Comparison of ENCODE assay signal across 8 cellular contexts in genomic region chr3:50620846-50621245, GRCh38. TPM values are rescaled to one million over a fixed set of nuclear protein-coding genes. Genes with fewer than 3 reads are reported as not detected.
DNase-seq lines count a peak whose midpoint lies in the region; ATAC-seq and TF ChIP-seq lines count a peak whose summit lies in the region.
"Had no signal": no experiment of that assay in that cellular context is flagged by ENCODE, and none has a peak within 500 bp of the region (broad histone marks: within the 10 kb centered on the region; RNA-seq: fewer than 3 reads in every experiment).

No MANE protein-coding gene starts in this region.

- peaks cover 73 to 75% of the 10 kb centered on the region in 2 donors for H3K4me1 ChIP-seq in gastrocnemius medialis
- H3K4me1 ChIP-seq in foreskin keratinocyte: peaks cover 30% of the 10 kb centered on the region

- H3K27me3 Mint-ChIP-seq in activated CD4-positive, alpha-beta T cell treated with anti-CD3 and anti-CD28 coated beads for 36 hours: no peaks in the 10 kb centered on the region
- H3K27me3 Mint-ChIP-seq in activated T-helper 1 cell treated with anti-CD3 and anti-CD28 coated beads, Interleukin-12 subunit alpha, Interleukin-12 subunit beta, Interleukin-2, Interleukin-4 antibody, amounts not matched to agents 30 ng/mL and 10 ng/mL and 1 ng/mL, durations not matched to agents 14 hours and 24 hours and 36 hours (ENCODE audit: insufficient read depth): peaks cover 1% of the 10 kb centered on the region

- CTCF ChIA-PET in activated CD4-positive, alpha-beta T cell treated with anti-CD3 and anti-CD28 coated beads for 36 hours (lab: Charles Lee): interaction anchor here (0.6 to 25.3 kb wide), 4 partner anchors 8 to 814 kb away, joined by 3 to 647 read pairs (median 4); partner anchors contain the start of genes C3orf18 and HEMK1

- TF ChIP-seq POLR2A in gastrocnemius medialis (IDR thresholded peaks at IDR 0.05): no peak

- H3K4me3 ChIP-seq in gastrocnemius medialis: peak overlapping the region in 1 of 4 donors; percentile 81

- peak overlapping the region; percentile 80 for H3K27ac Mint-ChIP-seq in activated CD4-positive, alpha-beta T cell treated with anti-CD3 and anti-CD28 coated beads for 36 hours
- peak overlapping the region; percentile 89 for H3K27ac Mint-ChIP-seq in activated T-helper 1 cell treated with anti-CD3 and anti-CD28 coated beads, Interleukin-12 subunit alpha, Interleukin-12 subunit beta, Interleukin-2, Interleukin-4 antibody, amounts not matched to agents 30 ng/mL and 10 ng/mL and 1 ng/mL, durations not matched to agents 14 hours and 24 hours and 36 hours

- no peak for DNase-seq in activated CD4-positive, alpha-beta T cell treated with anti-CD3 and anti-CD28 coated beads for 36 hours
- DNase-seq in activated CD4-positive, alpha-beta T cell treated with anti-CD3 and anti-CD28 coated beads, Interleukin-2, amount 50 U/mL, for 4 hours: no peak
- no peak for DNase-seq in activated T-helper 1 cell treated with anti-CD3 and anti-CD28 coated beads, Interleukin-12 subunit alpha, Interleukin-12 subunit beta, Interleukin-2, Interleukin-4 antibody, amounts not matched to agents 30 ng/mL and 10 ng/mL and 1 ng/mL, durations not matched to agents 14 hours and 24 hours and 36 hours (ENCODE audit: low spot score)
- DNase-seq in gastrocnemius medialis: no peak
- DNase-seq in NCI-H345 (lab: John Stamatoyannopoulos, UW): no peak
- DNase-seq in foreskin keratinocyte: no peak
- DNase-seq: mesendoderm, NCI-H146 had no signal

- peaks cover 62% of the 10 kb centered on the region for H3K36me3 Mint-ChIP-seq in activated CD4-positive, alpha-beta T cell treated with anti-CD3 and anti-CD28 coated beads for 36 hours (ENCODE audit: low read depth)
- peaks cover 42% of the 10 kb centered on the region for H3K36me3 Mint-ChIP-seq in activated T-helper 1 cell treated with anti-CD3 and anti-CD28 coated beads, Interleukin-12 subunit alpha, Interleukin-12 subunit beta, Interleukin-2, Interleukin-4 antibody, amounts not matched to agents 30 ng/mL and 10 ng/mL and 1 ng/mL, durations not matched to agents 14 hours and 24 hours and 36 hours (ENCODE audit: low read depth)

- intact Hi-C loops in activated CD4-positive, alpha-beta T cell treated with anti-CD3 and anti-CD28 coated beads for 36 hours (cut with DNase I, micrococcal nuclease): no loop called here
- intact Hi-C loops in activated T-helper 1 cell treated with anti-CD3 and anti-CD28 coated beads, Interleukin-12 subunit alpha, Interleukin-12 subunit beta, Interleukin-2, Interleukin-4 antibody, amounts not matched to agents 30 ng/mL and 10 ng/mL and 1 ng/mL, durations not matched to agents 14 hours and 24 hours and 36 hours (cut with micrococcal nuclease): no loop called here
- intact Hi-C loops in gastrocnemius medialis (cut with DNase I; ENCODE audit: low total_unique reads): no loop called here

- no peaks in the 10 kb centered on the region for H3K9me3 ChIP-seq in gastrocnemius medialis

- ATAC-seq in activated CD4-positive, alpha-beta T cell treated with anti-CD3 and anti-CD28 coated beads for 36 hours: no peak
- no peak for ATAC-seq in gastrocnemius medialis
- no peak for ATAC-seq in foreskin keratinocyte

- no peaks in the 10 kb centered on the region for H3K9me3 Mint-ChIP-seq in activated CD4-positive, alpha-beta T cell treated with anti-CD3 and anti-CD28 coated beads for 36 hours (ENCODE audit: low read depth)
- no peaks in the 10 kb centered on the region for H3K9me3 Mint-ChIP-seq in activated T-helper 1 cell treated with anti-CD3 and anti-CD28 coated beads, Interleukin-12 subunit alpha, Interleukin-12 subunit beta, Interleukin-2, Interleukin-4 antibody, amounts not matched to agents 30 ng/mL and 10 ng/mL and 1 ng/mL, durations not matched to agents 14 hours and 24 hours and 36 hours

- POLR2A ChIA-PET in activated CD4-positive, alpha-beta T cell treated with anti-CD3 and anti-CD28 coated beads for 36 hours (lab: Charles Lee): interaction anchor here (1.0 to 13.7 kb wide), 2 partner anchors 9 to 51 kb away, joined by 3 to 267 read pairs; partner anchors contain the start of genes C3orf18, CISH and HEMK1

- H3K4me3 Mint-ChIP-seq in activated CD4-positive, alpha-beta T cell treated with anti-CD3 and anti-CD28 coated beads for 36 hours: peak overlapping the region; percentile 96
- H3K4me3 Mint-ChIP-seq in activated T-helper 1 cell treated with anti-CD3 and anti-CD28 coated beads, Interleukin-12 subunit alpha, Interleukin-12 subunit beta, Interleukin-2, Interleukin-4 antibody, amounts not matched to agents 30 ng/mL and 10 ng/mL and 1 ng/mL, durations not matched to agents 14 hours and 24 hours and 36 hours: peak overlapping the region; percentile 93

- no peaks in the 10 kb centered on the region for H3K36me3 ChIP-seq in gastrocnemius medialis

- H3K27ac ChIP-seq in gastrocnemius medialis (peak overlapping the region; percentile 96 to 98 (median 98)), foreskin keratinocyte (no peak overlapping the region)

- H3K4me1 Mint-ChIP-seq in activated CD4-positive, alpha-beta T cell treated with anti-CD3 and anti-CD28 coated beads for 36 hours: peaks cover 79% of the 10 kb centered on the region
- H3K4me1 Mint-ChIP-seq in activated T-helper 1 cell treated with anti-CD3 and anti-CD28 coated beads, Interleukin-12 subunit alpha, Interleukin-12 subunit beta, Interleukin-2, Interleukin-4 antibody, amounts not matched to agents 30 ng/mL and 10 ng/mL and 1 ng/mL, durations not matched to agents 14 hours and 24 hours and 36 hours (ENCODE audit: low read depth): peaks cover 74% of the 10 kb centered on the region

- TF ChIP-seq CTCF in gastrocnemius medialis (IDR thresholded peaks at IDR 0.05 in 4 of 5, conservative IDR thresholded peaks at IDR 0.05 in 1 of 5): no peak
- no peak for TF ChIP-seq CTCF in foreskin keratinocyte (conservative IDR thresholded peaks at IDR 0.05)

- no peaks in the 10 kb centered on the region for H3K27me3 ChIP-seq in gastrocnemius medialis
- no peaks in the 10 kb centered on the region for H3K27me3 ChIP-seq in foreskin keratinocyte

- in situ Hi-C loops in gastrocnemius medialis (cut with MboI; ENCODE audit: low sequenced_read_pairs in 4 of 4): loop anchor here in 2 of 4 donors (10.0 to 25.0 kb wide), 2 partner anchors 754 to 766 kb away; partner anchors contain the start of genes MANF (in 1 of the 2) and RBM15B (in 1 of the 2)

RNA-seq across cellular contexts. Expression of gene MAPKAPK3, which starts 3.9 kb away (rescaled TPM):
- 100 to 1,000 TPM; 178 to 218 TPM for total RNA-seq in activated CD4-positive, alpha-beta T cell treated with anti-CD3 and anti-CD28 coated beads for 36 hours
- total RNA-seq in activated T-helper 1 cell treated with anti-CD3 and anti-CD28 coated beads, Interleukin-12 subunit alpha, Interleukin-12 subunit beta, Interleukin-2, Interleukin-4 antibody, amounts not matched to agents 30 ng/mL and 10 ng/mL and 1 ng/mL, durations not matched to agents 14 hours and 24 hours and 36 hours: 191 and 201 TPM in 2 replicates
- total RNA-seq in gastrocnemius medialis (100 to 1,000 TPM; 235 to 466 (median 387) TPM), foreskin keratinocyte (115 and 118 TPM in 2 replicates)
- 104 and 110 TPM in 2 replicates for polyA plus RNA-seq in foreskin keratinocyte

RNA-seq across cellular contexts. Expression of gene CISH, which starts 9.3 kb away (rescaled TPM):
- 100 to 1,000 TPM; 265 to 269 TPM for total RNA-seq in activated CD4-positive, alpha-beta T cell treated with anti-CD3 and anti-CD28 coated beads for 36 hours
- 334 and 341 TPM in 2 replicates for total RNA-seq in activated T-helper 1 cell treated with anti-CD3 and anti-CD28 coated beads, Interleukin-12 subunit alpha, Interleukin-12 subunit beta, Interleukin-2, Interleukin-4 antibody, amounts not matched to agents 30 ng/mL and 10 ng/mL and 1 ng/mL, durations not matched to agents 14 hours and 24 hours and 36 hours
- total RNA-seq in gastrocnemius medialis (10 to 100 TPM in 2 of 4 donors, 1 to 10 TPM in 2; 3.3 to 50.5 (median 20.3) TPM), foreskin keratinocyte (5.7 and 6.2 TPM in 2 replicates)
- 5.9 and 7.3 TPM in 2 replicates for polyA plus RNA-seq in foreskin keratinocyte

RNA-seq across cellular contexts. Expression of gene HEMK1, which starts 51.5 kb away (rescaled TPM):
- total RNA-seq in activated CD4-positive, alpha-beta T cell treated with anti-CD3 and anti-CD28 coated beads for 36 hours: 10 to 100 TPM; 61.6 to 77.7 TPM
- 54.1 and 58.0 TPM in 2 replicates for total RNA-seq in activated T-helper 1 cell treated with anti-CD3 and anti-CD28 coated beads, Interleukin-12 subunit alpha, Interleukin-12 subunit beta, Interleukin-2, Interleukin-4 antibody, amounts not matched to agents 30 ng/mL and 10 ng/mL and 1 ng/mL, durations not matched to agents 14 hours and 24 hours and 36 hours
- total RNA-seq in gastrocnemius medialis: 1 to 10 TPM; 4.5 to 8.1 (median 7.5) TPM
- total RNA-seq in foreskin keratinocyte: 20.5 and 24.5 TPM in 2 replicates
- polyA plus RNA-seq in foreskin keratinocyte: 23.5 and 26.5 TPM in 2 replicates

RNA-seq across cellular contexts. Expression of gene C3orf18, which starts 53.3 kb away (rescaled TPM):
- 10 to 100 TPM; 31.7 to 31.9 TPM for total RNA-seq in activated CD4-positive, alpha-beta T cell treated with anti-CD3 and anti-CD28 coated beads for 36 hours
- 21.5 and 21.9 TPM in 2 replicates for total RNA-seq in activated T-helper 1 cell treated with anti-CD3 and anti-CD28 coated beads, Interleukin-12 subunit alpha, Interleukin-12 subunit beta, Interleukin-2, Interleukin-4 antibody, amounts not matched to agents 30 ng/mL and 10 ng/mL and 1 ng/mL, durations not matched to agents 14 hours and 24 hours and 36 hours
- total RNA-seq in gastrocnemius medialis (10 to 100 TPM; 12.6 to 27.4 (median 15.4) TPM), foreskin keratinocyte (5.0 and 5.4 TPM in 2 replicates)
- 3.8 and 4.0 TPM in 2 replicates for polyA plus RNA-seq in foreskin keratinocyte

RNA-seq across cellular contexts. Expression of gene DOCK3, which starts 53.9 kb away (rescaled TPM):
- total RNA-seq in activated CD4-positive, alpha-beta T cell treated with anti-CD3 and anti-CD28 coated beads for 36 hours: 1 to 10 TPM; 2.5 to 2.6 TPM
- 1.5 and 1.6 TPM in 2 replicates for total RNA-seq in activated T-helper 1 cell treated with anti-CD3 and anti-CD28 coated beads, Interleukin-12 subunit alpha, Interleukin-12 subunit beta, Interleukin-2, Interleukin-4 antibody, amounts not matched to agents 30 ng/mL and 10 ng/mL and 1 ng/mL, durations not matched to agents 14 hours and 24 hours and 36 hours
- total RNA-seq in gastrocnemius medialis (1 to 10 TPM in 1 of 4 donors, under 1 TPM in 3; 0.61 to 3.1 (median 0.73) TPM), foreskin keratinocyte (0.03 and 0.04 TPM in 2 replicates)
- 0.02 TPM in 2 replicates for polyA plus RNA-seq in foreskin keratinocyte
